Comparison of ENCODE assay signal across 9 cellular contexts in the genomic region with DNA sequence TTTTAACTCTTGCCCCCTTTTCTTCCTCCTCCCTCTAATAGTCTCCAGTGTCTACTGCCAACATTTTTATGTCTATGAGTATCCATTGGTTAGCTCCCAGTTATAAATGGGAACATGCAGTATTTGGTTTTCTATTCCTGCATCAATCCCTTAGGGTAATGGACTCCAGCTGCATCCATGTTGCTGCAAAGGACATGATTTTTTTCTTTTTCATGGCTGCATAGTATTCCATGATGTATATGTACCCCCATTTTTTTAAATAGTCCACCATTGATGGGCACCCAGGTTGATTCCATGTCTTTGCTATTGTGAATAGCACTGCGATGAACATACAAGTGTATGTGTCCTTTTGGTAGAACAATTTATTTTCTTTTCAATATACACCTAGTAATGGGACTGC.
"Had no signal": no experiment of that assay in that cellular context is flagged by ENCODE, and none has a peak within 500 bp of the region (broad histone marks: within the 10 kb centered on the region; RNA-seq: fewer than 3 reads in every experiment).

No MANE protein-coding gene starts in this region.

- H3K9ac ChIP-seq: KMS-11 had no signal

- H3K27ac ChIP-seq: HL-60, KMS-11 had no signal

- H3K4me2 ChIP-seq: KMS-11 had no signal

- DNase-seq: IMR-90, Karpas-422, KBM-7, KG1 had no signal

- H3K27ac Mint-ChIP-seq: IgD-negative memory B cell had no signal

- ATAC-seq: HepG2 had no signal

- H3K27me3 Mint-ChIP-seq: IgD-negative memory B cell had no signal

- H3K36me3 Mint-ChIP-seq: IgD-negative memory B cell had no signal

- FAIRE-seq: HepG2, HTR-8/SVneo had no signal

- H3K4me3 Mint-ChIP-seq: IgD-negative memory B cell had no signal

- H3K4me1 Mint-ChIP-seq: IgD-negative memory B cell had no signal
